In genomic region chr4:48830706-48831531, GRCh38 we compare ENCODE assay signal across 8 cellular contexts. TPM values are rescaled to one million over a fixed set of nuclear protein-coding genes. Genes with fewer than 3 reads are reported as not detected.
DNase-seq lines count a peak whose midpoint lies in the region; ATAC-seq and TF ChIP-seq lines count a peak whose summit lies in the region.

TSS of gene OCIAD1 (plus strand) at chr4:48831088. CDS start at chr4:48832625, 1,537 bp downstream.

- H3K79me2 ChIP-seq in parathyroid adenoma = peaks cover 20% of the 10 kb centered on the region

- peak; percentile 10 to 69 for TF ChIP-seq POLR2A in tibial nerve (IDR thresholded peaks at IDR 0.05)

- H3K27ac ChIP-seq in cardiac muscle cell (peak within 1 kb of the TSS; percentile 98), parathyroid adenoma (peak within 1 kb of the TSS; percentile 97), tibial nerve (peak within 1 kb of the TSS; percentile 84 to 96 (median 90))

- H3K4me1 ChIP-seq in adipocyte (ENCODE audit: control insufficient read depth, insufficient read depth, low read length) = peaks cover 11% of the 10 kb centered on the region
- peaks cover 6% of the 10 kb centered on the region for H3K4me1 ChIP-seq in cardiac muscle cell (ENCODE audit: low read depth)
- peaks cover 3% of the 10 kb centered on the region for H3K4me1 ChIP-seq in parathyroid adenoma
- H3K4me1 ChIP-seq in tibial nerve = peaks cover 0 to 17% (median 12%) of the 10 kb centered on the region in 4 donors

- H3K4me3 ChIP-seq in GM12875 (ENCODE audit: low read depth, low read length) = peak within 1 kb of the TSS; percentile 89
- H3K4me3 ChIP-seq in adipocyte (ENCODE audit: low read length) = peak within 1 kb of the TSS; percentile 90
- peak within 1 kb of the TSS; percentile 84 for H3K4me3 ChIP-seq in cardiac muscle cell
- H3K4me3 ChIP-seq in parathyroid adenoma (ENCODE audit: low read depth, low read length) = peak within 1 kb of the TSS; percentile 86
- peak within 1 kb of the TSS; percentile 75 to 94 (median 82) for H3K4me3 ChIP-seq in tibial nerve

- H3K9ac ChIP-seq in adipocyte (ENCODE audit: low read length) (peak within 1 kb of the TSS; percentile 93), parathyroid adenoma (peak within 1 kb of the TSS; percentile 91)

- peak; percentile 100 for ATAC-seq in HG02798 (IDR thresholded peaks at IDR 0.05; ENCODE audit: poor library complexity, unreplicated experiment)

- H2AFZ ChIP-seq in parathyroid adenoma = peak within 1 kb of the TSS; percentile 98

- WGBS in tibial nerve, 2 donors = 0 to 1% methylated on average over 48 to 56 of the region's 56 CpGs

- peak within 1 kb of the TSS; percentile 69 for H3K4me2 ChIP-seq in parathyroid adenoma (ENCODE audit: low read length)

- no peaks in the 10 kb centered on the region for H3K27me3 ChIP-seq in adipocyte (replicated peaks; ENCODE audit: control insufficient read depth, insufficient read depth, low read length)
- no peaks in the 10 kb centered on the region for H3K27me3 ChIP-seq in cardiac muscle cell
- no peaks in the 10 kb centered on the region for H3K27me3 ChIP-seq in parathyroid adenoma (ENCODE audit: control insufficient read depth, insufficient read depth, low read length)
- no peaks in the 10 kb centered on the region for H3K27me3 ChIP-seq in tibial nerve

- DNase-seq in NCI-H1436 (lab: John Stamatoyannopoulos, UW) (peak; percentile 99), T follicular helper cell (ENCODE audit: low read depth) (peak; percentile 91), adipocyte (ENCODE audit: low read depth) (peak; percentile 100), cardiac muscle cell (ENCODE audit: low read depth in 1 of 2, low spot score in 1 of 2) (peak; percentile 100), tibial nerve (ENCODE audit: low spot score in 2 of 2) (peak; percentile 94 to 97)

- peak; percentile 87 to 95 for TF ChIP-seq EP300 in tibial nerve (IDR thresholded peaks at IDR 0.05)

- no peaks in the 10 kb centered on the region for H3K9me3 ChIP-seq in adipocyte (ENCODE audit: control insufficient read depth, low read length)
- no peaks in the 10 kb centered on the region for H3K9me3 ChIP-seq in cardiac muscle cell (ENCODE audit: low read depth)
- H3K9me3 ChIP-seq in parathyroid adenoma (ENCODE audit: control insufficient read depth, low read length) = no peaks in the 10 kb centered on the region
- H3K9me3 ChIP-seq in tibial nerve = no peaks in the 10 kb centered on the region

- peaks cover 22% of the 10 kb centered on the region for H3K36me3 ChIP-seq in adipocyte (ENCODE audit: control insufficient read depth, insufficient read depth, low read length, severe bottlenecking)
- peaks cover 24% of the 10 kb centered on the region for H3K36me3 ChIP-seq in cardiac muscle cell
- H3K36me3 ChIP-seq in parathyroid adenoma (ENCODE audit: control insufficient read depth, insufficient read depth, low read length) = no peaks in the 10 kb centered on the region
- peaks cover 0 to 24% (median 0%) of the 10 kb centered on the region in 3 donors for H3K36me3 ChIP-seq in tibial nerve

- TF ChIP-seq CTCF in GM12875 (IDR thresholded peaks at IDR 0.05; ENCODE audit: borderline replicate concordance, insufficient read depth, low read depth, low read length) = no peak
- TF ChIP-seq CTCF in cardiac muscle cell (IDR thresholded peaks at IDR 0.05; ENCODE audit: low read depth, low read length) = no peak
- no peak for TF ChIP-seq CTCF in parathyroid adenoma (IDR thresholded peaks at IDR 0.05)
- peak in 1 of 5 experiments; percentile 29 for TF ChIP-seq CTCF in tibial nerve (IDR thresholded peaks at IDR 0.05)

RNA-seq across cellular contexts. Expression of gene OCIAD1, which starts in this region (rescaled TPM):
- total RNA-seq in cardiac muscle cell = 108 and 118 TPM in 2 replicates
- 193 and 195 TPM in 2 replicates for polyA plus RNA-seq in cardiac muscle cell
- 100 to 1,000 TPM in 1 of 4 donors, 10 to 100 TPM in 3; 85.1 to 133 (median 93.4) TPM for total RNA-seq in tibial nerve

Comparison
In these comparisons a context has a peak if more than half of its experiments do, and no peak if none do; other contexts are left out.
1. Peak in every context shown above with its lines: DNase-seq, ATAC-seq, H3K4me3 ChIP-seq and H3K27ac ChIP-seq.